ENCODE assay signal across 14 cellular contexts in genomic region chr7:22724861-22725260, GRCh38. TPM values are rescaled to one million over a fixed set of nuclear protein-coding genes. Genes with fewer than 3 reads are reported as not detected.
"Had no signal": no experiment of that assay in that cellular context is flagged by ENCODE, and none has a peak within 500 bp of the region (broad histone marks: within the 10 kb centered on the region; RNA-seq: fewer than 3 reads in every experiment).

No MANE protein-coding gene starts in this region.

- H3K36me3 ChIP-seq: ascending aorta, neural progenitor cell, pancreas had no signal

- ATAC-seq: activated CD8-positive, alpha-beta T cell treated with anti-CD3 and anti-CD28 coated beads for 36 hours; heart right ventricle had no signal

- H3K9ac ChIP-seq: neural progenitor cell had no signal

- DNase-seq: activated CD4-positive, CD25-positive, alpha-beta regulatory T cell treated with anti-CD3 and anti-CD28 coated beads, Interleukin-2, amount 50 U/mL, for 72 hours; activated CD8-positive, alpha-beta memory T cell treated with anti-CD3 and anti-CD28 coated beads, Interleukin-2, amount 50 U/mL, for 4 hours; activated CD8-positive, alpha-beta T cell treated with anti-CD3 and anti-CD28 coated beads for 36 hours; heart right ventricle; pancreas; retina; stimulated activated CD4-positive, alpha-beta T cell treated with anti-CD3 and anti-CD28 coated beads, Interleukin-1b, Interleukin-23, amount 100 ng/mL, for 48 hours; stimulated activated naive CD4-positive, alpha-beta T cell; substantia nigra had no signal

- H3K9me3 ChIP-seq: ascending aorta, heart right ventricle, pancreas had no signal

- H3K9me3 Mint-ChIP-seq: activated CD8-positive, alpha-beta T cell treated with anti-CD3 and anti-CD28 coated beads for 36 hours; neural progenitor cell had no signal

- H3K27me3 ChIP-seq: ascending aorta, heart right ventricle, pancreas had no signal

- H2AFZ ChIP-seq: neural progenitor cell had no signal

- H3K27ac ChIP-seq: ascending aorta, neural progenitor cell, pancreas had no signal

- H3K4me3 Mint-ChIP-seq: activated CD8-positive, alpha-beta T cell treated with anti-CD3 and anti-CD28 coated beads for 36 hours; neural progenitor cell had no signal

- FAIRE-seq: colon, islet of Langerhans, pancreas had no signal

- H3K27ac Mint-ChIP-seq: activated CD8-positive, alpha-beta T cell treated with anti-CD3 and anti-CD28 coated beads for 36 hours; neural progenitor cell had no signal

- H3K4me3 ChIP-seq: ascending aorta, heart right ventricle, neural progenitor cell, pancreas, smooth muscle cell had no signal

- H3K4me2 ChIP-seq: neural progenitor cell had no signal

- H3K4me1 ChIP-seq: neural progenitor cell, pancreas had no signal

- H3K36me3 Mint-ChIP-seq: neural progenitor cell had no signal

RNA-seq across cellular contexts. Expression of gene IL6, which starts 2.1 kb away (rescaled TPM):
- total RNA-seq: activated CD8-positive, alpha-beta T cell treated with anti-CD3 and anti-CD28 coated beads for 36 hours had no signal
